In the genomic region with DNA sequence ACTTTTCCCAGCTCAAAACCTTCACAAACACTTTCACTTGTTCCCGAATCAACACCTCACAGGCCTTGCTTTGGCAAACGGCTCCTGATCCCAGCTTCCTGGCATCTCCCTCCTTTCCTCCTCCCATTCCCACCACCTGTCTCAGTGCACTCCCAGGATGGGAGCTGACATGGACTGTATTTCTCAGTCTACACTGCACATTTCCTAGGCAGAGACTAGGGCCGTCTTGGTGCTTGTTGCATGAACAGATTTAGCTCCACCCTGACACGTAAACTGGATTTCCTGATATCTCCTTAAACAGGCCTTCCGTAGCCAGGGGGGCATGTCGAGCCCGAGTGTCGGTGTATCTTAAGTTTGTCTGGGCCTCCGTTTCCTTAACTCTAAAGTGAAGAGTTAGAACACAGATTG, we compare ENCODE assay signal across 8 cellular contexts. TPM values are rescaled to one million over a fixed set of nuclear protein-coding genes. Genes with fewer than 3 reads are reported as not detected.
A peak's percentile ranks its signal among the peaks of the same experiment; 100 is the strongest.
DNase-seq lines count a peak whose midpoint lies in the region; ATAC-seq and TF ChIP-seq lines count a peak whose summit lies in the region.

No MANE protein-coding gene starts in this region.

- H3K4me1 Mint-ChIP-seq in naive thymus-derived CD8-positive, alpha-beta T cell: peaks cover 15 to 42% (median 32%) of the 10 kb centered on the region in 4 donors

- POLR2A ChIA-PET in naive thymus-derived CD8-positive, alpha-beta T cell (lab: Charles Lee): interaction anchor here (0.5 to 4.1 kb wide), 6 partner anchors 12 to 268 kb away, joined by 3 to 32 read pairs (median 13); partner anchors contain the start of genes RAMAC and RPS17

- H3K4me3 Mint-ChIP-seq in naive thymus-derived CD8-positive, alpha-beta T cell: peak overlapping the region in 6 of 10 donors; percentile 77 to 94 (median 88)

- peak overlapping the region; percentile 86 to 96 (median 92) for H3K27ac Mint-ChIP-seq in naive thymus-derived CD8-positive, alpha-beta T cell

- H3K4me1 ChIP-seq in BE2C (no peaks in the 10 kb centered on the region), HUES48 (ENCODE audit: control insufficient read depth, insufficient read depth, low read length) (peaks cover 16% of the 10 kb centered on the region), body of pancreas (peaks cover 22% of the 10 kb centered on the region)

- no peak overlapping the region for H3K27ac ChIP-seq in HUES48 (ENCODE audit: low read depth, low read length)
- peak overlapping the region; percentile 21 to 100 (median 100) for H3K27ac ChIP-seq in body of pancreas

- ATAC-seq in body of pancreas (no peak), HG02642 (IDR thresholded peaks at IDR 0.05; ENCODE audit: poor library complexity, unreplicated experiment) (no peak), HG03108 (IDR thresholded peaks at IDR 0.05; ENCODE audit: unreplicated experiment) (no peak)
- ATAC-seq in naive thymus-derived CD8-positive, alpha-beta T cell: no peak

- H3K9me3 ChIP-seq in BE2C (no peaks in the 10 kb centered on the region), HUES48 (ENCODE audit: control insufficient read depth, insufficient read depth, low read length) (no peaks in the 10 kb centered on the region), body of pancreas (no peaks in the 10 kb centered on the region)

- peaks cover 3 to 18% (median 7%) of the 10 kb centered on the region in 3 donors for H3K36me3 Mint-ChIP-seq in naive thymus-derived CD8-positive, alpha-beta T cell

- H3K27me3 Mint-ChIP-seq in naive thymus-derived CD8-positive, alpha-beta T cell: peaks cover 0 to 2% (median under 1%) of the 10 kb centered on the region in 5 donors

- DNase-seq in BE2C (no peak), body of pancreas (no peak), retina (no peak)
- no peak for DNase-seq in naive thymus-derived CD8-positive, alpha-beta T cell
- DNase-seq in activated CD4-positive, alpha-beta T cell treated with anti-CD3 and anti-CD28 coated beads for 1 hour: no peak

- H3K36me3 ChIP-seq in BE2C (no peaks in the 10 kb centered on the region), HUES48 (ENCODE audit: control insufficient read depth, insufficient read depth, low read length) (peaks cover under 1% of the 10 kb centered on the region; the same call in 1 of the 2 replicates), body of pancreas (replicated peaks in 1 of 2; ENCODE audit: insufficient read depth in 1 of 2, low read depth in 2 of 2) (no peaks in the 10 kb centered on the region)

- no peak overlapping the region for H3K9ac ChIP-seq in HUES48 (ENCODE audit: low read depth, low read length)

- intact Hi-C loops in body of pancreas (cut with DNase I): no loop called here

- H3K9me3 Mint-ChIP-seq in naive thymus-derived CD8-positive, alpha-beta T cell: no peaks in the 10 kb centered on the region

- WGBS in body of pancreas, 2 donors: 59 to 80% methylated on average over 9 of the region's 9 CpGs

- no peak for TF ChIP-seq CTCF in BE2C (IDR thresholded peaks at IDR 0.05; ENCODE audit: low read depth, low read length)
- TF ChIP-seq CTCF in body of pancreas (IDR thresholded peaks at IDR 0.05): no peak

- H3K27me3 ChIP-seq in BE2C (no peaks in the 10 kb centered on the region), HUES48 (ENCODE audit: control insufficient read depth, insufficient read depth, low read length) (no peaks in the 10 kb centered on the region), body of pancreas (no peaks in the 10 kb centered on the region)

- H3K4me3 ChIP-seq in BE2C (ENCODE audit: low read depth, low read length) (peak overlapping the region; percentile 91), HUES48 (ENCODE audit: low read depth, low read length) (peak overlapping the region; percentile 18; the same call in 1 of the 2 replicates), body of pancreas (no peak overlapping the region)

- no peak for TF ChIP-seq POLR2A in body of pancreas (IDR thresholded peaks at IDR 0.05)

RNA-seq across cellular contexts. Expression of gene WHAMM, which starts 0.8 kb away (rescaled TPM):
- 2.8 TPM for polyA plus RNA-seq in BE2C (2012; ENCODE audit: insufficient read depth, insufficient read length, low read depth)
- 1 to 10 TPM; 6.0 to 9.2 TPM for total RNA-seq in body of pancreas
- 10 to 100 TPM; 39.8 to 40.0 TPM for total RNA-seq in naive thymus-derived CD8-positive, alpha-beta T cell
- polyA plus RNA-seq in naive thymus-derived CD8-positive, alpha-beta T cell: 1 to 10 TPM; 3.7 to 5.8 (median 4.5) TPM

RNA-seq across cellular contexts. Expression of gene FSD2, which starts 2.8 kb away (rescaled TPM):
- not detected for polyA plus RNA-seq in BE2C (2012; ENCODE audit: insufficient read depth, insufficient read length, low read depth)
- total RNA-seq in body of pancreas: under 1 TPM in 1 of 2 donors, not detected in 1; 0.26 TPM
- total RNA-seq in naive thymus-derived CD8-positive, alpha-beta T cell: not detected
- under 1 TPM in 2 of 3 donors, not detected in 1; 0.08 to 0.17 TPM for polyA plus RNA-seq in naive thymus-derived CD8-positive, alpha-beta T cell

Comparison
In these comparisons a context has a peak if more than half of its experiments do, and no peak if none do; other contexts are left out.
1. H3K4me3 ChIP-seq: peak in BE2C (single experiment) and HUES48 (single experiment); none in body of pancreas (0 of 2).